In genomic region chr9:38423939-38424843, GRCh38 we compare ENCODE assay signal across 8 cellular contexts. TPM values are rescaled to one million over a fixed set of nuclear protein-coding genes. Genes with fewer than 3 reads are reported as not detected.
DNase-seq lines count a peak whose midpoint lies in the region; ATAC-seq and TF ChIP-seq lines count a peak whose summit lies in the region.

Gene IGFBPL1 (minus strand): TSS chr9:38424454. CDS start chr9:38424424, 30 bp downstream.

- DNase-seq in AG20443 (ENCODE audit: low spot score) (peak; percentile 86), NCI-H774 (lab: John Stamatoyannopoulos, UW) (peak; percentile 75), epithelial cell of proximal tubule (ENCODE audit: low read depth) (no peak), NAMALWA (ENCODE audit: low spot score) (no peak), NCI-H226 (no peak)
- no peak for DNase-seq in naive thymus-derived CD8-positive, alpha-beta T cell

- H3K4me3 ChIP-seq in epithelial cell of proximal tubule (ENCODE audit: low read depth, low read length), result peak within 1 kb of the TSS; percentile 28

- POLR2A ChIA-PET in naive thymus-derived CD8-positive, alpha-beta T cell (lab: Charles Lee), result no interaction called here

- TF ChIP-seq CTCF in epithelial cell of proximal tubule (conservative IDR thresholded peaks at IDR 0.05; ENCODE audit: low read depth, low read length), result no peak

- H3K4me1 Mint-ChIP-seq in naive thymus-derived CD8-positive, alpha-beta T cell, result peaks cover 0 to 8% (median 6%) of the 10 kb centered on the region in 4 donors

- H3K4me3 Mint-ChIP-seq in naive thymus-derived CD8-positive, alpha-beta T cell, result peak within 1 kb of the TSS in 9 of 10 donors; percentile 9 to 69 (median 54)

- ATAC-seq in GM19025 (IDR thresholded peaks at IDR 0.05; ENCODE audit: low read depth, unreplicated experiment) (peak; percentile 48), HG03196 (IDR thresholded peaks at IDR 0.05; ENCODE audit: unreplicated experiment) (no peak)
- no peak for ATAC-seq in naive thymus-derived CD8-positive, alpha-beta T cell

- H3K9me3 Mint-ChIP-seq in naive thymus-derived CD8-positive, alpha-beta T cell, result no peaks in the 10 kb centered on the region

- H3K27me3 Mint-ChIP-seq in naive thymus-derived CD8-positive, alpha-beta T cell, result peaks cover 27 to 84% (median 45%) of the 10 kb centered on the region in 5 donors

- H3K27ac Mint-ChIP-seq in naive thymus-derived CD8-positive, alpha-beta T cell, result no peak within 1 kb of the TSS

- no peaks in the 10 kb centered on the region for H3K36me3 Mint-ChIP-seq in naive thymus-derived CD8-positive, alpha-beta T cell

RNA-seq across cellular contexts. Expression of gene IGFBPL1, which starts in this region (rescaled TPM):
- 4.3 and 8.8 TPM in 2 replicates for total RNA-seq in epithelial cell of proximal tubule
- not detected for total RNA-seq in naive thymus-derived CD8-positive, alpha-beta T cell
- polyA plus RNA-seq in naive thymus-derived CD8-positive, alpha-beta T cell, result not detected

Comparison
In these comparisons a context has a peak if more than half of its experiments do, and no peak if none do; other contexts are left out.
1. DNase-seq: peak in AG20443 (single experiment) and NCI-H774 (single experiment); none in epithelial cell of proximal tubule (single experiment), naive thymus-derived CD8-positive, alpha-beta T cell (0 of 10), NAMALWA (single experiment) and NCI-H226 (single experiment).